ENCODE assay signal across 16 cellular contexts in the genomic region with DNA sequence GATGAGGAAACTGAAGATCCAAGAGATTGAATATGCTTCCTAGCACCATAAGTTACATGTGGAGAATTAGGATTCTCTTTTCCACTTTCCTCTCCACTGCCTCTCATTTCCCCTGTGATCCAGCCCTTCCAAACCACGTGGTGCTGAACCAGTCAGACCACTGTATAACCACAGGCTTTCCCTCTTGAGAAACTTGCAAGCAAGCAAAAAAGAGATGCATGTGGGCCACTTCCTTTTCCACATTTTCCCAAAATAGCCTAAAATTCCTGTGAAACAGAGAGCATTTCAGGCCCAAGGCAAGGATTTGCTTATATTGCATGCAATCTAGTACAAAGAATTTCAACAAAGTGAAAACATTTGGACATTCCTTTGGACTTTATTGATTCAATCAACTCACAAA. TPM values are rescaled to one million over a fixed set of nuclear protein-coding genes. Genes with fewer than 3 reads are reported as not detected.
A peak's percentile ranks its signal among the peaks of the same experiment; 100 is the strongest.
DNase-seq lines count a peak whose midpoint lies in the region; ATAC-seq and TF ChIP-seq lines count a peak whose summit lies in the region.
"Had no signal": no experiment of that assay in that cellular context is flagged by ENCODE, and none has a peak within 500 bp of the region (broad histone marks: within the 10 kb centered on the region; RNA-seq: fewer than 3 reads in every experiment).

No MANE protein-coding gene starts in this region.

- no peaks in the 10 kb centered on the region for H3K9me3 ChIP-seq in PC-3 (ENCODE audit: low read length)
- H3K9me3 ChIP-seq in CD8-positive, alpha-beta memory T cell (ENCODE audit: low read length) = no peaks in the 10 kb centered on the region
- H3K9me3 ChIP-seq: suprapubic skin had no signal

- H3K27me3 ChIP-seq in PC-3 (ENCODE audit: low read length) = no peaks in the 10 kb centered on the region
- no peaks in the 10 kb centered on the region for H3K27me3 ChIP-seq in CD8-positive, alpha-beta memory T cell (ENCODE audit: insufficient read depth, low read length, poor library complexity, severe bottlenecking)
- H3K27me3 ChIP-seq: suprapubic skin had no signal

- no peak overlapping the region for H3K4me2 ChIP-seq in PC-3 (ENCODE audit: low read length)

- no peaks in the 10 kb centered on the region for H3K4me1 Mint-ChIP-seq in CD8-positive, alpha-beta memory T cell
- H3K4me1 Mint-ChIP-seq: brain; CD4-positive, CD25-positive, alpha-beta regulatory T cell; nephron progenitor cell had no signal

- H3K9me3 Mint-ChIP-seq in CD8-positive, alpha-beta memory T cell = peaks cover 0 to 2% (median 0%) of the 10 kb centered on the region in 5 donors
- H3K9me3 Mint-ChIP-seq: CD4-positive, CD25-positive, alpha-beta regulatory T cell had no signal

- H3K9me2 ChIP-seq in PC-3 (replicated peaks; ENCODE audit: low read length) = no peaks in the 10 kb centered on the region

- no peak overlapping the region for H3K4me3 ChIP-seq in PC-3 (ENCODE audit: low read length)
- H3K4me3 ChIP-seq in fibroblast of pulmonary artery (replicated peaks; ENCODE audit: low read depth, low read length) = no peak overlapping the region
- H3K4me3 ChIP-seq in CD8-positive, alpha-beta memory T cell (ENCODE audit: low read length) = no peak overlapping the region
- H3K4me3 ChIP-seq: suprapubic skin had no signal

- peak; percentile 87 for DNase-seq in EH (ENCODE audit: low read depth)
- peak; percentile 18 for DNase-seq in PC-3
- peak; percentile 38 for DNase-seq in fibroblast of pulmonary artery (ENCODE audit: low read depth)
- DNase-seq in sciatic nerve (ENCODE audit: low spot score) = peak; percentile 62
- DNase-seq in inferior parietal cortex (ENCODE audit: extremely low spot score) = no peak
- DNase-seq in CD8-positive, alpha-beta memory T cell = no peak
- DNase-seq: activated effector memory CD4-positive, alpha-beta T cell treated with Interleukin-2 at 50 U/mL for 16 hours; CD4-positive, CD25-positive, alpha-beta regulatory T cell; NCI-H2107; NCI-H748 treated with DMSO at 0.1 percent for 48 hours; nephron progenitor cell; RPMI8226; T-helper 1 cell had no signal

- H4K20me1 ChIP-seq in PC-3 (ENCODE audit: low read length) = no peaks in the 10 kb centered on the region

- H2AFZ ChIP-seq in PC-3 (ENCODE audit: low read length) = no peak overlapping the region

- no TSS peak for BruUV-seq in PC-3 (replicated peaks; lab: Mats Ljungman, UMichigan)

- no peaks in the 10 kb centered on the region for H3K79me2 ChIP-seq in PC-3 (ENCODE audit: low read length)

- H3F3A ChIP-seq in PC-3 (ENCODE audit: low read length, unreplicated experiment) = no peaks in the 10 kb centered on the region

- no peaks in the 10 kb centered on the region for H3K36me3 Mint-ChIP-seq in CD8-positive, alpha-beta memory T cell
- H3K36me3 Mint-ChIP-seq: brain; CD4-positive, CD25-positive, alpha-beta regulatory T cell had no signal

- POLR2A ChIA-PET in PC-3 (lab: Charles Lee; ENCODE audit: unreplicated experiment) = no interaction called here
- POLR2A ChIA-PET in CD8-positive, alpha-beta memory T cell (lab: Charles Lee) = no interaction called here

- TF ChIP-seq CTCF in PC-3 (conservative IDR thresholded peaks at IDR 0.05; ENCODE audit: low read depth, low read length) (no peak), fibroblast of pulmonary artery (IDR thresholded peaks at IDR 0.05; ENCODE audit: low read length, missing control alignments) (no peak)

- no peak overlapping the region for H3K9ac ChIP-seq in PC-3 (ENCODE audit: low read length)

- no peak overlapping the region for H3K4me3 Mint-ChIP-seq in CD8-positive, alpha-beta memory T cell
- H3K4me3 Mint-ChIP-seq: brain; CD4-positive, CD25-positive, alpha-beta regulatory T cell; nephron progenitor cell had no signal

- ATAC-seq in PC-3 (no peak), sciatic nerve (peak; percentile 55), GM19328 (IDR thresholded peaks at IDR 0.05; ENCODE audit: unreplicated experiment) (no peak)

- peaks cover 4 to 28% of the 10 kb centered on the region in 2 donors for H3K27me3 Mint-ChIP-seq in CD8-positive, alpha-beta memory T cell

- CTCF ChIA-PET in PC-3 (lab: Charles Lee) = no interaction called here
- CTCF ChIA-PET in CD8-positive, alpha-beta memory T cell (lab: Charles Lee) = no interaction called here

- no peaks in the 10 kb centered on the region for H3K4me1 ChIP-seq in PC-3 (ENCODE audit: insufficient read depth, low read length)
- H3K4me1 ChIP-seq in CD8-positive, alpha-beta memory T cell (ENCODE audit: insufficient read depth, low read length) = no peaks in the 10 kb centered on the region

- H3K36me3 ChIP-seq in PC-3 (ENCODE audit: low read depth, low read length) = no peaks in the 10 kb centered on the region
- no peaks in the 10 kb centered on the region for H3K36me3 ChIP-seq in CD8-positive, alpha-beta memory T cell (ENCODE audit: insufficient read depth, low read length)
- H3K36me3 ChIP-seq: suprapubic skin had no signal

- no peak overlapping the region for H3K27ac ChIP-seq in PC-3 (ENCODE audit: low read length)
- no peak overlapping the region for H3K27ac ChIP-seq in CD8-positive, alpha-beta memory T cell (ENCODE audit: low read depth, low read length)
- H3K27ac ChIP-seq: suprapubic skin had no signal

- no peak overlapping the region for H3K27ac Mint-ChIP-seq in CD8-positive, alpha-beta memory T cell
- H3K27ac Mint-ChIP-seq: brain; CD4-positive, CD25-positive, alpha-beta regulatory T cell; nephron progenitor cell had no signal

- intact Hi-C loops in PC-3 (cut with micrococcal nuclease) = no loop called here
- intact Hi-C loops in sciatic nerve (cut with DNase I) = no loop called here

RNA-seq across cellular contexts. Expression of a gene that starts 59.3 kb away (rescaled TPM):
- 1.0 and 5.8 TPM in 2 replicates for total RNA-seq in PC-3 (2014; rRNA removed)
- total RNA-seq in sciatic nerve = 82.2 TPM
- total RNA-seq in CD8-positive, alpha-beta memory T cell = 10 to 100 TPM; 26.3 to 26.9 TPM
- 2.9 TPM for polyA plus RNA-seq in CD8-positive, alpha-beta memory T cell

Comparison
In these comparisons a context has a peak if more than half of its experiments do, and no peak if none do; other contexts are left out.
1. DNase-seq: peak in EH (single experiment), PC-3 (single experiment), fibroblast of pulmonary artery (single experiment) and sciatic nerve (single experiment); none in inferior parietal cortex (single experiment) and CD8-positive, alpha-beta memory T cell (0 of 5).